Comparison of ENCODE assay signal across 6 cellular contexts in the genomic region with DNA sequence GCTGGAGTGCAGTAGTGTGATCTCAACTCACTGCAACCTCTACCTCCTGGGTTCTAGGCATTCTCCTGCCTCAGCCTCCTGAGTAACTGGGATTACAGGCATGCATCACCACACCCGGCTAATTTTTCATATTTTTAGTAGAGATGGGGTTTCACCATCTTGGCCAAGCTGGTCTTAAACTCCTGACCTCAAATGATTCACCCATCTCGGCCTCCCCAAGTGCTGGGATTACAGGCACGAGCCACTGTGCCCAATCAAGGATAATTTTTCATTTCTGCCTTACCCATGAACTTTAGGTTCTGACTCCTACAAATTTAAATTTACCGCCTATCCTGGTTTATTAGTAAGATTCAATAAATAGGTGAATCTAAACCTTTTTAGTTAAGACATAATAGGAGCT. TPM values are rescaled to one million over a fixed set of nuclear protein-coding genes. Genes with fewer than 3 reads are reported as not detected.
DNase-seq lines count a peak whose midpoint lies in the region; TF ChIP-seq lines count a peak whose summit lies in the region.
"Not testable (repeated sequence)": the region's sequence is repeated elsewhere in the genome, so short reads cannot be mapped to it uniquely, and the experiment has no call there.

No MANE protein-coding gene starts in this region.

- H3K4me3 ChIP-seq in brain microvascular endothelial cell (ENCODE audit: low read depth, low read length); fibroblast of mammary gland (ENCODE audit: control insufficient read depth, low read depth, low read length): not testable (repeated sequence)

- TF ChIP-seq CTCF in brain microvascular endothelial cell (IDR thresholded peaks at IDR 0.05; ENCODE audit: low read depth, low read length, missing control alignments); fibroblast of mammary gland (conservative IDR thresholded peaks at IDR 0.05; ENCODE audit: control insufficient read depth, insufficient read depth, low read depth, low read length); nephron progenitor cell (IDR thresholded peaks at IDR 0.05): not testable (repeated sequence)

- peaks cover 54% of the 10 kb centered on the region for H3K36me3 Mint-ChIP-seq in nephron progenitor cell (ENCODE audit: low read depth)

- peaks cover 14% of the 10 kb centered on the region for H3K4me1 Mint-ChIP-seq in nephron progenitor cell

- H3K4me3 Mint-ChIP-seq in nephron progenitor cell: not testable (repeated sequence)

- peak; percentile 29 for DNase-seq in EL
- peak; percentile 21 for DNase-seq in M059J (ENCODE audit: low read depth)
- DNase-seq in NCI-H226: peak; percentile 23
- DNase-seq in brain microvascular endothelial cell: peak; percentile 25
- peak; percentile 45 for DNase-seq in fibroblast of mammary gland (ENCODE audit: low read depth)
- DNase-seq in nephron progenitor cell: not testable (repeated sequence)

- peaks cover 22% of the 10 kb centered on the region for H3K9me3 Mint-ChIP-seq in nephron progenitor cell

- peak overlapping the region; percentile 22 for H3K27ac Mint-ChIP-seq in nephron progenitor cell

- not testable (repeated sequence) for H3K27ac ChIP-seq in brain microvascular endothelial cell

- in situ Hi-C loops in brain microvascular endothelial cell (cut with HindIII; ENCODE audit: low pct_ligation_motif_present, low sequenced_read_pairs): not testable (repeated sequence)

- not testable (repeated sequence) for H3K27me3 Mint-ChIP-seq in nephron progenitor cell (ENCODE audit: low read depth, poor library complexity)

- not testable (repeated sequence) for H3K27me3 ChIP-seq in brain microvascular endothelial cell (replicated peaks)

- not testable (repeated sequence) for H3K36me3 ChIP-seq in brain microvascular endothelial cell (replicated peaks)

RNA-seq across cellular contexts. Expression of a gene that starts 37.9 kb away (rescaled TPM):
- 9.7 and 16.1 TPM in 2 replicates for total RNA-seq in M059J (2014; rRNA removed; shearing (Covaris generic))
